In genomic region chr15:70127288-70127746, GRCh38 we compare ENCODE assay signal across 1 cellular context.
TF ChIP-seq lines count a peak whose summit lies in the region.

No MANE protein-coding gene starts in this region.

TF ChIP-seq in HepG2, 621 proteins besides CTCF, POLR2A, EP300 and RAD21 (continued from another document):
- TF ChIP-seq ZGPAT (CRISPR knock-in tag; IDR thresholded peaks at IDR 0.05) = 0 out of 2 replicates have a peak, but pooled peaks have one; percentile 32
- peak; percentile 45; the same call in 1 of the 2 replicates for TF ChIP-seq TBX2 (CRISPR knock-in tag; IDR thresholded peaks at IDR 0.05; ENCODE audit: borderline replicate concordance)
TF ChIP-seq in HepG2: peak in this region for 35.
